8 cellular contexts compared by ENCODE assay signal in genomic region chr20:59006167-59006863, GRCh38. TPM values are rescaled to one million over a fixed set of nuclear protein-coding genes. Genes with fewer than 3 reads are reported as not detected.
DNase-seq lines count a peak whose midpoint lies in the region; ATAC-seq and TF ChIP-seq lines count a peak whose summit lies in the region.

No MANE protein-coding gene starts in this region.

- in situ Hi-C loops in mammary epithelial cell (cut with MboI; ENCODE audit: low sequenced_read_pairs in 2 of 2) = no loop called here

- H3K4me1 ChIP-seq in ACC112 (ENCODE audit: control insufficient read depth, insufficient read depth, low read length, unreplicated experiment) (peaks cover 30% of the 10 kb centered on the region), mammary epithelial cell (ENCODE audit: insufficient read depth, low read length) (peaks cover 39% of the 10 kb centered on the region), liver (ENCODE audit: control insufficient read depth in 4 of 4, insufficient read depth in 4 of 4, low read length in 3 of 4) (peaks cover 11 to 38% (median 26%) of the 10 kb centered on the region in 4 donors)

- no peak for DNase-seq in HL-60 (ENCODE audit: low read depth in 1 of 2, low spot score in 1 of 2)
- peak; percentile 8 for DNase-seq in mammary epithelial cell
- DNase-seq in type B pancreatic cell (ENCODE audit: extremely low spot score, unreplicated experiment) = no peak
- no peak for DNase-seq in iPS-NIHi11 (ENCODE audit: low spot score)

- H4K20me1 ChIP-seq in mammary epithelial cell (ENCODE audit: insufficient read depth, low read length) = no peaks in the 10 kb centered on the region

- TF ChIP-seq CTCF in HL-60 (IDR thresholded peaks at IDR 0.05; ENCODE audit: insufficient read depth, low read length) (no peak), mammary epithelial cell (conservative IDR thresholded peaks at IDR 0.05 in 1 of 2, IDR thresholded peaks at IDR 0.05 in 1 of 2; ENCODE audit: extremely low read depth in 1 of 2, insufficient read depth in 1 of 2, low read depth in 1 of 2, low read length in 2 of 2) (no peak), liver (IDR thresholded peaks at IDR 0.05; ENCODE audit: low read depth, low read length, missing input control) (no peak), type B pancreatic cell (conservative IDR thresholded peaks at IDR 0.05) (no peak)

- WGBS in mammary epithelial cell (ENCODE audit: low coverage, missing lambda C conversion rate) = 4% methylated on average over 16 of the region's 29 CpGs
- 17% methylated on average over 29 of the region's 29 CpGs for WGBS in liver

- H3K4me2 ChIP-seq in mammary epithelial cell (ENCODE audit: insufficient read depth, low read depth, low read length) = peak overlapping the region; percentile 87

- H3K4me3 ChIP-seq in ACC112 (ENCODE audit: low read depth, low read length) (peak overlapping the region; percentile 97), HL-60 (replicated peaks; ENCODE audit: insufficient read depth, low read length) (peak overlapping the region; percentile 59), mammary epithelial cell (replicated peaks in 1 of 3; ENCODE audit: insufficient read depth in 1 of 3, low read depth in 2 of 3, low read length in 3 of 3) (peak overlapping the region; percentile 53 to 70 (median 58)), liver (ENCODE audit: low read depth in 1 of 3, low read length in 3 of 3) (peak overlapping the region; percentile 68 to 83 (median 75))

- no peak for ATAC-seq in HG03521 (IDR thresholded peaks at IDR 0.05; ENCODE audit: unreplicated experiment)
- ATAC-seq in HG03469 (IDR thresholded peaks at IDR 0.05; ENCODE audit: unreplicated experiment) = no peak

- intact Hi-C loops in mammary epithelial cell (cut with micrococcal nuclease) = no loop called here

- H3K4me1 Mint-ChIP-seq in type B pancreatic cell (ENCODE audit: unreplicated experiment) = peaks cover 30% of the 10 kb centered on the region

- no peaks in the 10 kb centered on the region for H3K9me3 Mint-ChIP-seq in type B pancreatic cell

- H3K79me2 ChIP-seq in ACC112 (ENCODE audit: control insufficient read depth, insufficient read depth, low read length, unreplicated experiment) = peaks cover 35% of the 10 kb centered on the region
- H3K79me2 ChIP-seq in mammary epithelial cell (ENCODE audit: insufficient read depth, low read length) = peaks cover 42% of the 10 kb centered on the region

- H3K27ac ChIP-seq in ACC112 (ENCODE audit: low read depth, low read length) (peak overlapping the region; percentile 40; the same call in 1 of the 2 replicates), HL-60 (replicated peaks) (peak overlapping the region; percentile 68), mammary epithelial cell (ENCODE audit: insufficient read depth, low read depth, low read length) (peak overlapping the region; percentile 40), liver (ENCODE audit: low read depth in 1 of 2, low read length in 2 of 2) (peak overlapping the region; percentile 82 to 92)

- dilution Hi-C loops in mammary epithelial cell (cut with HindIII; ENCODE audit: low sequenced_read_pairs) = loop anchor here (5.0 kb wide), 2 partner anchors 34 to 36 kb away; partner anchors contain the start of gene PRELID3B

- no peak overlapping the region for H3K27ac Mint-ChIP-seq in type B pancreatic cell

- H3K36me3 ChIP-seq in ACC112 (ENCODE audit: insufficient read depth, low read length) (no peaks in the 10 kb centered on the region), mammary epithelial cell (ENCODE audit: insufficient read depth, low read length) (peaks cover 2% of the 10 kb centered on the region), liver (ENCODE audit: control insufficient read depth in 4 of 4, insufficient read depth in 3 of 4, low read depth in 1 of 4, low read length in 3 of 4) (peaks cover 3 to 9% (median 4%) of the 10 kb centered on the region in 4 donors)

- H3K27me3 ChIP-seq in ACC112 (ENCODE audit: insufficient read depth, low read length) = no peaks in the 10 kb centered on the region
- H3K27me3 ChIP-seq in HL-60 (ENCODE audit: insufficient read depth, poor library complexity, severe bottlenecking) = no peaks in the 10 kb centered on the region
- H3K27me3 ChIP-seq in mammary epithelial cell (ENCODE audit: insufficient read depth, low read length) = no peaks in the 10 kb centered on the region
- H3K27me3 ChIP-seq in liver (ENCODE audit: control insufficient read depth in 4 of 4, insufficient read depth in 4 of 4, low read length in 3 of 4) = no peaks in the 10 kb centered on the region

- H3K9ac ChIP-seq in mammary epithelial cell (ENCODE audit: insufficient read depth, low read length) = peak overlapping the region; percentile 68
- H3K9ac ChIP-seq in liver (ENCODE audit: low read depth in 1 of 2, low read length in 2 of 2) = peak overlapping the region; percentile 10 to 68

- peak overlapping the region; percentile 76 for H2AFZ ChIP-seq in ACC112 (ENCODE audit: low read length, unreplicated experiment)
- peak overlapping the region; percentile 85 for H2AFZ ChIP-seq in mammary epithelial cell (ENCODE audit: low read depth, low read length)

- peak; percentile 12 to 49 for TF ChIP-seq RAD21 in liver (IDR thresholded peaks at IDR 0.05)

- H3K9me3 ChIP-seq in mammary epithelial cell (replicated peaks; ENCODE audit: insufficient read depth, low read length) (no peaks in the 10 kb centered on the region), liver (ENCODE audit: control insufficient read depth in 4 of 4, low read length in 3 of 4) (no peaks in the 10 kb centered on the region)

- H3K27me3 Mint-ChIP-seq in type B pancreatic cell = no peaks in the 10 kb centered on the region

- CTCF ChIA-PET in mammary epithelial cell (lab: Charles Lee; ENCODE audit: low non-redundant PET) = no interaction called here

- BruUV-seq in mammary epithelial cell (replicated peaks; lab: Mats Ljungman, UMichigan) = no TSS peak

- H3K4me3 Mint-ChIP-seq in type B pancreatic cell = peak overlapping the region; percentile 47

- peaks cover 6% of the 10 kb centered on the region for H3K36me3 Mint-ChIP-seq in type B pancreatic cell

TF ChIP-seq in liver, 16 proteins besides CTCF, POLR2A, EP300 and RAD21 (continues in another document):
- TF ChIP-seq YY1 (IDR thresholded peaks at IDR 0.05) = peak; percentile 67
- no peak for TF ChIP-seq JUND (IDR thresholded peaks at IDR 0.05)
- peak; percentile 78 for TF ChIP-seq NR2F2 (IDR thresholded peaks at IDR 0.05)
- peak in 1 of 2 donors; percentile 16 for TF ChIP-seq EGR1 (IDR thresholded peaks at IDR 0.05; ENCODE audit: low read depth in 2 of 2)
- peak; percentile 89 for TF ChIP-seq HNF4A (conservative IDR thresholded peaks at IDR 0.05)
- peak; percentile 50 for TF ChIP-seq HNF4G (IDR thresholded peaks at IDR 0.05)
- TF ChIP-seq REST (IDR thresholded peaks at IDR 0.05) = peak; percentile 42
- no peak for TF ChIP-seq FOXA1 (IDR thresholded peaks at IDR 0.05)
- TF ChIP-seq SP1 (IDR thresholded peaks at IDR 0.05) = peak; percentile 90
- peak; percentile 98 to 99 for TF ChIP-seq RXRA (IDR thresholded peaks at IDR 0.05)
- no peak for TF ChIP-seq TAF1 (conservative IDR thresholded peaks at IDR 0.05)

RNA-seq across cellular contexts. Expression of gene CTSZ, which starts 0.7 kb away (rescaled TPM):
- total RNA-seq in mammary epithelial cell (100 to 1,000 TPM; 138 to 139 TPM), liver (100 to 1,000 TPM; 146 to 233 TPM), type B pancreatic cell (ENCODE audit: low replicate concordance) (71.9 and 75.9 TPM in 2 replicates)
- polyA plus RNA-seq in mammary epithelial cell (156 TPM), liver (100 to 1,000 TPM in 1 of 2 donors, 10 to 100 TPM in 1; 11.8 to 229 TPM)
- 116 TPM for polyA minus RNA-seq in mammary epithelial cell

RNA-seq across cellular contexts. Expression of gene TUBB1, which starts 12.9 kb away (rescaled TPM):
- total RNA-seq in mammary epithelial cell = not detected
- polyA plus RNA-seq in mammary epithelial cell = 0.01 TPM
- not detected for polyA minus RNA-seq in mammary epithelial cell
- 10 to 100 TPM in 1 of 2 donors, under 1 TPM in 1; 0.17 to 59.5 TPM for total RNA-seq in liver
- polyA plus RNA-seq in liver = under 1 TPM; 0.20 to 0.28 TPM
- 0.46 and 0.52 TPM in 2 replicates for total RNA-seq in type B pancreatic cell (ENCODE audit: low replicate concordance)

RNA-seq across cellular contexts. Expression of gene NELFCD, which starts 25.3 kb away (rescaled TPM):
- total RNA-seq in mammary epithelial cell = 10 to 100 TPM; 37.8 to 69.7 TPM
- polyA plus RNA-seq in mammary epithelial cell = 84.9 TPM
- polyA minus RNA-seq in mammary epithelial cell = 143 TPM
- total RNA-seq in liver = 10 to 100 TPM; 39.1 to 39.8 TPM
- 10 to 100 TPM; 28.1 to 35.0 TPM for polyA plus RNA-seq in liver
- 73.0 and 110 TPM in 2 replicates for total RNA-seq in type B pancreatic cell (ENCODE audit: low replicate concordance)

RNA-seq across cellular contexts. Expression of gene ATP5F1E, which starts 25.8 kb away (rescaled TPM):
- total RNA-seq in mammary epithelial cell = 10 to 100 TPM; 13.7 to 75.4 TPM
- 39.1 TPM for polyA plus RNA-seq in mammary epithelial cell
- 9.7 TPM for polyA minus RNA-seq in mammary epithelial cell
- 10 to 100 TPM; 11.7 to 16.6 TPM for total RNA-seq in liver
- 100 to 1,000 TPM in 1 of 2 donors, 10 to 100 TPM in 1; 38.8 to 148 TPM for polyA plus RNA-seq in liver
- total RNA-seq in type B pancreatic cell (ENCODE audit: low replicate concordance) = 75.6 and 81.8 TPM in 2 replicates

RNA-seq across cellular contexts. Expression of gene PRELID3B, which starts 36.3 kb away (rescaled TPM):
- total RNA-seq in mammary epithelial cell (100 to 1,000 TPM in 1 of 2 donors, 10 to 100 TPM in 1; 81.2 to 103 TPM), liver (10 to 100 TPM; 32.0 to 38.1 TPM), type B pancreatic cell (ENCODE audit: low replicate concordance) (45.9 and 54.9 TPM in 2 replicates)
- polyA plus RNA-seq in mammary epithelial cell (49.5 TPM), liver (10 to 100 TPM; 18.2 to 18.6 TPM)
- polyA minus RNA-seq in mammary epithelial cell = 91.4 TPM
